In the genomic region with DNA sequence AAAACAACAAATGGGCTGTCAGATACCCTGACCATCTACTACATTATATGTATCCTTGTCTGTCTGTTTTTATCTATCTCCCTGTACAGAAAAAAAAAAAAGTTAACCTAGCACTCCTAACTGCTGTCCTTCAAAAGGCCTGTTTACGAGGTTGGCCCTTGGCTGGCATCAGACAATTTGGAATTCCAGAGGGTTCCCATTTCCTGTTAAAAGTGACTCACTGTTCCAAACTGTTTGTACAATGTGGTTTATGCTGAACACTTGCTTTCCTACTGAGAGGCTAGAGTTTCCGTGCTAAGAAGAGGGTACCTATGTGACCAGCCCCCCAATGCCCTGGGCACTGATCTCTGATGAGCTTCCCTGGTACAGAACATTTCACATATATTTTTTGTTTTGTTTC, we compare ENCODE assay signal across 14 cellular contexts.
DNase-seq lines count a peak whose midpoint lies in the region; TF ChIP-seq lines count a peak whose summit lies in the region.
"Had no signal": no experiment of that assay in that cellular context is flagged by ENCODE, and none has a peak within 500 bp of the region (broad histone marks: within the 10 kb centered on the region; RNA-seq: fewer than 3 reads in every experiment).

No MANE protein-coding gene starts in this region.

- H3K36me3 Mint-ChIP-seq in CD14-positive monocyte: no peaks in the 10 kb centered on the region

- no peaks in the 10 kb centered on the region for H3K4me1 Mint-ChIP-seq in CD14-positive monocyte

- peaks cover 9 to 40% (median 28%) of the 10 kb centered on the region in 7 donors for H3K9me3 Mint-ChIP-seq in CD14-positive monocyte

- intact Hi-C loops in CD14-positive monocyte (cut with micrococcal nuclease): no loop called here

- DNase-seq in ACHN: peak; percentile 69
- DNase-seq in HS-5 (ENCODE audit: low read depth): peak; percentile 26
- DNase-seq in amniotic epithelial cell (ENCODE audit: low read depth): peak; percentile 46
- DNase-seq in glomerular endothelial cell (ENCODE audit: extremely low read depth, low read depth, low spot score): peak; percentile 39
- DNase-seq in GM19240 (ENCODE audit: insufficient read length, low spot score): no peak
- no peak for DNase-seq in CD14-positive monocyte (ENCODE audit: low spot score)
- no peak for DNase-seq in activated CD4-positive, alpha-beta T cell treated with anti-CD3 and anti-CD28 coated beads, Interleukin-2, amount 50 U/mL, for 4 hours
- DNase-seq in GM03348 (ENCODE audit: low spot score): no peak
- DNase-seq: activated CD8-positive, alpha-beta memory T cell treated with anti-CD3 and anti-CD28 coated beads for 24 hours; caudate nucleus; NCI-H1417; NCI-H526; SHP77; trophoblast cell had no signal

- no peak overlapping the region for H3K27ac Mint-ChIP-seq in CD14-positive monocyte

- no peak for TF ChIP-seq CTCF in CD14-positive monocyte (IDR thresholded peaks at IDR 0.05)

- in situ Hi-C loops in ACHN (cut with HindIII; ENCODE audit: low pct_ligation_motif_present, low pct_unique_long_range_greater_than_20kb, low sequenced_read_pairs): no loop called here

- H3K27me3 Mint-ChIP-seq in CD14-positive monocyte (ENCODE audit: low read depth in 3 of 3): peaks cover 0 to 5% (median 2%) of the 10 kb centered on the region in 3 donors

- H3K4me3 Mint-ChIP-seq in CD14-positive monocyte: no peak overlapping the region

Comparison
In these comparisons a context has a peak if more than half of its experiments do, and no peak if none do; other contexts are left out.
1. DNase-seq: peak in ACHN (single experiment), HS-5 (single experiment), amniotic epithelial cell (single experiment) and glomerular endothelial cell (single experiment); none in GM19240 (single experiment), CD14-positive monocyte (single experiment), activated CD4-positive, alpha-beta T cell treated with anti-CD3 and anti-CD28 coated beads, Interleukin-2, amount 50 U/mL, for 4 hours (0 of 2) and GM03348 (single experiment).